In the genomic region with DNA sequence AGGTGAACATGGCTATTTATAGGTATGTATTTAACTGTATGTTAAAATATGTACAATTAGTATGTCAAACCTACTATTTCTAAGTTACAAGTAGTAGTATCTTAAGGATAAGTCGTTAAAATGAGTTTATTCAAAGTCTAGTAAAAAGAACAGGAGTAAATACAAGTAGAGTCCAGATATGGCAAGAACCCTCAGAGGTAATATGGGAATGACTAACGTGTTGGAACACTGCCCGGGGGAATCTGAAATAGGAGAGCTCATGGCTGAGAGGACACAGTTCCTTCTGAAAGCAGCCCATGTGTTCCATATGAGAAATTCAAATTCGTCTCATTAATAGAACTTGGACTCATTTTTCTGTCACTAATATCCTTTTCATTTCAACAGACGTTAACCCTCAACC, we compare ENCODE assay signal across 10 cellular contexts.
DNase-seq lines count a peak whose midpoint lies in the region; ATAC-seq and TF ChIP-seq lines count a peak whose summit lies in the region.
"Had no signal": no experiment of that assay in that cellular context is flagged by ENCODE, and none has a peak within 500 bp of the region (broad histone marks: within the 10 kb centered on the region; RNA-seq: fewer than 3 reads in every experiment).

No MANE protein-coding gene starts in this region.

- H3K27me3 Mint-ChIP-seq in brain (peaks cover 7% of the 10 kb centered on the region), mesothelial cell of epicardium (ENCODE audit: low read depth) (peaks cover 16% of the 10 kb centered on the region), natural killer cell (ENCODE audit: low read depth in 2 of 2) (no peaks in the 10 kb centered on the region), nephron progenitor cell (ENCODE audit: low read depth, poor library complexity) (peaks cover 8% of the 10 kb centered on the region)

- H3K36me3 Mint-ChIP-seq in brain = no peaks in the 10 kb centered on the region
- peaks cover 2% of the 10 kb centered on the region for H3K36me3 Mint-ChIP-seq in mesothelial cell of epicardium
- H3K36me3 Mint-ChIP-seq in natural killer cell = no peaks in the 10 kb centered on the region
- no peaks in the 10 kb centered on the region for H3K36me3 Mint-ChIP-seq in nephron progenitor cell (ENCODE audit: low read depth)

- no peak overlapping the region for H3K4me3 ChIP-seq in AG10803 (ENCODE audit: low read length)
- H3K4me3 ChIP-seq: vagina had no signal

- DNase-seq in AG10803 (ENCODE audit: low read depth) (peak; percentile 53), NCI-H2029 treated with DMSO at 0.1 percent for 48 hours (lab: John Stamatoyannopoulos, UW) (peak; percentile 89), mesothelial cell of epicardium (ENCODE audit: low spot score in 2 of 2, unreplicated experiment in 2 of 2) (peak in 1 of 2 experiments; percentile 47), natural killer cell (no peak), nephron progenitor cell (no peak)
- DNase-seq in activated naive CD4-positive, alpha-beta T cell treated with Interleukin-2 at 50 U/mL for 16 hours = no peak
- DNase-seq: MM.1S had no signal

- intact Hi-C loops in natural killer cell (cut with micrococcal nuclease) = no loop called here

- H3K4me3 Mint-ChIP-seq in brain (peak overlapping the region in 1 of 5 experiments; percentile 55), mesothelial cell of epicardium (no peak overlapping the region), natural killer cell (no peak overlapping the region), nephron progenitor cell (no peak overlapping the region)

- peak overlapping the region; percentile 16 to 69 (median 28) for H3K27ac Mint-ChIP-seq in brain
- H3K27ac Mint-ChIP-seq in mesothelial cell of epicardium = peak overlapping the region; percentile 13
- H3K27ac Mint-ChIP-seq in natural killer cell = no peak overlapping the region
- no peak overlapping the region for H3K27ac Mint-ChIP-seq in nephron progenitor cell

- H3K4me1 Mint-ChIP-seq in brain (peaks cover 44% of the 10 kb centered on the region), mesothelial cell of epicardium (peaks cover 10% of the 10 kb centered on the region), natural killer cell (no peaks in the 10 kb centered on the region), nephron progenitor cell (peaks cover 33% of the 10 kb centered on the region)

- ATAC-seq in GM19023 (IDR thresholded peaks at IDR 0.05; ENCODE audit: unreplicated experiment) (no peak), natural killer cell (no peak)

- TF ChIP-seq CTCF in AG10803 (conservative IDR thresholded peaks at IDR 0.05; ENCODE audit: low read length) = no peak
- TF ChIP-seq CTCF in brain (conservative IDR thresholded peaks at IDR 0.05) = no peak
- no peak for TF ChIP-seq CTCF in mesothelial cell of epicardium (IDR thresholded peaks at IDR 0.05; ENCODE audit: unreplicated experiment)
- TF ChIP-seq CTCF in natural killer cell (IDR thresholded peaks at IDR 0.05) = no peak
- TF ChIP-seq CTCF in nephron progenitor cell (IDR thresholded peaks at IDR 0.05) = no peak

- H3K9me3 Mint-ChIP-seq in brain = peaks cover 2 to 18% (median 12%) of the 10 kb centered on the region in 5 experiments
- H3K9me3 Mint-ChIP-seq in mesothelial cell of epicardium = peaks cover 11% of the 10 kb centered on the region
- H3K9me3 Mint-ChIP-seq in natural killer cell = no peaks in the 10 kb centered on the region
- peaks cover 21% of the 10 kb centered on the region for H3K9me3 Mint-ChIP-seq in nephron progenitor cell

Comparison
In these comparisons a context has a peak if more than half of its experiments do, and no peak if none do; other contexts are left out.
1. DNase-seq: peak in AG10803 (single experiment) and NCI-H2029 treated with DMSO at 0.1 percent for 48 hours (single experiment); none in activated naive CD4-positive, alpha-beta T cell treated with Interleukin-2 at 50 U/mL for 16 hours (single experiment), natural killer cell (single experiment) and nephron progenitor cell (single experiment).
2. H3K27ac Mint-ChIP-seq: peak in brain (5 of 5) and mesothelial cell of epicardium (single experiment); none in natural killer cell (0 of 2) and nephron progenitor cell (single experiment).